ENCODE assay signal across 8 cellular contexts in genomic region chr12:90090929-90091651, GRCh38.
DNase-seq lines count a peak whose midpoint lies in the region; ATAC-seq and TF ChIP-seq lines count a peak whose summit lies in the region.

No MANE protein-coding gene starts in this region.

- TF ChIP-seq EP300 in upper lobe of left lung (IDR thresholded peaks at IDR 0.05) (no peak), gastroesophageal sphincter (IDR thresholded peaks at IDR 0.05) (no peak)

- no peaks in the 10 kb centered on the region for H3K36me3 ChIP-seq in left ventricle myocardium inferior
- H3K36me3 ChIP-seq in upper lobe of left lung, result no peaks in the 10 kb centered on the region
- no peaks in the 10 kb centered on the region for H3K36me3 ChIP-seq in gastroesophageal sphincter

- ATAC-seq in Right ventricle myocardium superior (ENCODE audit: poor library complexity), result peak; percentile 61
- ATAC-seq in right cardiac atrium, result peak; percentile 62 to 94
- ATAC-seq in upper lobe of left lung (ENCODE audit: low FRiP score in 2 of 2), result peak; percentile 63 to 98
- no peak for ATAC-seq in gastroesophageal sphincter

- TF ChIP-seq CTCF in left ventricle myocardium inferior (IDR thresholded peaks at IDR 0.05; ENCODE audit: borderline replicate concordance) (no peak), upper lobe of left lung (IDR thresholded peaks at IDR 0.05) (no peak), gastroesophageal sphincter (IDR thresholded peaks at IDR 0.05) (no peak)

- POLR2A ChIA-PET in HEK293T (lab: Yijun Ruan, JAX), result no interaction called here

- H3K4me3 ChIP-seq in left ventricle myocardium inferior (no peak overlapping the region), right cardiac atrium (ENCODE audit: low read length) (no peak overlapping the region), upper lobe of left lung (no peak overlapping the region), gastroesophageal sphincter (no peak overlapping the region)

- H3K27ac ChIP-seq in left ventricle myocardium inferior (replicated peaks), result no peak overlapping the region
- no peak overlapping the region for H3K27ac ChIP-seq in right cardiac atrium (ENCODE audit: low read length)
- no peak overlapping the region for H3K27ac ChIP-seq in upper lobe of left lung
- H3K27ac ChIP-seq in gastroesophageal sphincter, result no peak overlapping the region

- no peaks in the 10 kb centered on the region for H3K9me3 ChIP-seq in left ventricle myocardium inferior (replicated peaks)
- H3K9me3 ChIP-seq in right cardiac atrium (ENCODE audit: control insufficient read depth, low read length), result no peaks in the 10 kb centered on the region
- no peaks in the 10 kb centered on the region for H3K9me3 ChIP-seq in upper lobe of left lung
- H3K9me3 ChIP-seq in gastroesophageal sphincter, result no peaks in the 10 kb centered on the region

- no peak for DNase-seq in Right ventricle myocardium superior
- no peak for DNase-seq in left ventricle myocardium inferior
- peak; percentile 84 to 96 for DNase-seq in SW 1271 (lab: John Stamatoyannopoulos, UW)
- DNase-seq in right cardiac atrium, result peak in 1 of 3 donors; percentile 45
- peak in 1 of 2 donors; percentile 26 for DNase-seq in upper lobe of left lung
- no peak for DNase-seq in NCI-H2107 (lab: John Stamatoyannopoulos, UW)
- no peak for DNase-seq in HEK293T (ENCODE audit: extremely low spot score)

- TF ChIP-seq POLR2A in upper lobe of left lung (IDR thresholded peaks at IDR 0.05), result no peak
- no peak for TF ChIP-seq POLR2A in gastroesophageal sphincter (IDR thresholded peaks at IDR 0.05)

- intact Hi-C loops in Right ventricle myocardium superior (cut with DNase I) (no loop called here), left ventricle myocardium inferior (cut with micrococcal nuclease) (no loop called here), right cardiac atrium (cut with DNase I) (no loop called here)

- WGBS in right cardiac atrium, result 43% methylated on average over 3 of the region's 3 CpGs
- WGBS in upper lobe of left lung, 2 donors, result 51 to 52% methylated on average over 3 of the region's 3 CpGs
- 15 to 30% methylated on average over 3 of the region's 3 CpGs for whole genome bisulfite sequencing in gastroesophageal sphincter (ENCODE audit: low coverage in 1 of 2), 2 donors

- H3K4me1 ChIP-seq in left ventricle myocardium inferior (peaks cover 6% of the 10 kb centered on the region), right cardiac atrium (ENCODE audit: control insufficient read depth, insufficient read depth, low read length) (peaks cover 3% of the 10 kb centered on the region), upper lobe of left lung (no peaks in the 10 kb centered on the region), gastroesophageal sphincter (peaks cover 0 to 10% (median 0%) of the 10 kb centered on the region in 3 donors)

- CTCF ChIA-PET in HEK293T (lab: Yijun Ruan, JAX), result no interaction called here

- H3K27me3 ChIP-seq in left ventricle myocardium inferior (ENCODE audit: low read depth) (no peaks in the 10 kb centered on the region), right cardiac atrium (ENCODE audit: control insufficient read depth, insufficient read depth) (no peaks in the 10 kb centered on the region), upper lobe of left lung (no peaks in the 10 kb centered on the region), gastroesophageal sphincter (no peaks in the 10 kb centered on the region)

TF ChIP-seq in HEK293T, 16 proteins besides CTCF, POLR2A, EP300 and RAD21:
- no peak for TF ChIP-seq HDGF (IDR thresholded peaks at IDR 0.05; ENCODE audit: borderline replicate concordance)
- no peak for TF ChIP-seq L3MBTL2 (conservative IDR thresholded peaks at IDR 0.05)
- TF ChIP-seq NFRKB (IDR thresholded peaks at IDR 0.05), result no peak
- TF ChIP-seq SUZ12 (IDR thresholded peaks at IDR 0.05), result no peak
- no peak for TF ChIP-seq LEF1 (IDR thresholded peaks at IDR 0.05; ENCODE audit: borderline replicate concordance)
- TF ChIP-seq BHLHE40 (IDR thresholded peaks at IDR 0.05; ENCODE audit: borderline replicate concordance), result no peak
- TF ChIP-seq FOXA1 (IDR thresholded peaks at IDR 0.05), result no peak
- TF ChIP-seq TARDBP (IDR thresholded peaks at IDR 0.05), result no peak
- no peak for TF ChIP-seq SP1 (IDR thresholded peaks at IDR 0.05)
- TF ChIP-seq ELF4 (IDR thresholded peaks at IDR 0.05), result no peak
- no peak for TF ChIP-seq FOXK2 (IDR thresholded peaks at IDR 0.05)
- no peak for TF ChIP-seq ZNF384 (IDR thresholded peaks at IDR 0.05)
- TF ChIP-seq, protein P1, sequence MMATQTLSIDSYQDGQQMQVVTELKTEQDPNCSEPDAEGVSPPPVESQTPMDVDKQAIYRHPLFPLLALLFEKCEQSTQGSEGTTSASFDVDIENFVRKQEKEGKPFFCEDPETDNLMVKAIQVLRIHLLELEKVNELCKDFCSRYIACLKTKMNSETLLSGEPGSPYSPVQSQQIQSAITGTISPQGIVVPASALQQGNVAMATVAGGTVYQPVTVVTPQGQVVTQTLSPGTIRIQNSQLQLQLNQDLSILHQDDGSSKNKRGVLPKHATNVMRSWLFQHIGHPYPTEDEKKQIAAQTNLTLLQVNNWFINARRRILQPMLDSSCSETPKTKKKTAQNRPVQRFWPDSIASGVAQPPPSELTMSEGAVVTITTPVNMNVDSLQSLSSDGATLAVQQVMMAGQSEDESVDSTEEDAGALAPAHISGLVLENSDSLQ (IDR thresholded peaks at IDR 0.05), result no peak
- no peak for TF ChIP-seq CTBP1 (IDR thresholded peaks at IDR 0.05; ENCODE audit: borderline replicate concordance)
- no peak for TF ChIP-seq FOXM1 (IDR thresholded peaks at IDR 0.05; ENCODE audit: borderline replicate concordance)
- no peak for TF ChIP-seq ARNT (IDR thresholded peaks at IDR 0.05)
TF ChIP-seq in HEK293T: peak in this region for 0.

Comparison
In these comparisons a context has a peak if more than half of its experiments do, and no peak if none do; other contexts are left out.
1. DNase-seq: peak in SW 1271 (2 of 2); none in Right ventricle myocardium superior (single experiment), left ventricle myocardium inferior (single experiment), NCI-H2107 (single experiment) and HEK293T (single experiment).